Comparison of ENCODE assay signal across 11 cellular contexts in the genomic region with DNA sequence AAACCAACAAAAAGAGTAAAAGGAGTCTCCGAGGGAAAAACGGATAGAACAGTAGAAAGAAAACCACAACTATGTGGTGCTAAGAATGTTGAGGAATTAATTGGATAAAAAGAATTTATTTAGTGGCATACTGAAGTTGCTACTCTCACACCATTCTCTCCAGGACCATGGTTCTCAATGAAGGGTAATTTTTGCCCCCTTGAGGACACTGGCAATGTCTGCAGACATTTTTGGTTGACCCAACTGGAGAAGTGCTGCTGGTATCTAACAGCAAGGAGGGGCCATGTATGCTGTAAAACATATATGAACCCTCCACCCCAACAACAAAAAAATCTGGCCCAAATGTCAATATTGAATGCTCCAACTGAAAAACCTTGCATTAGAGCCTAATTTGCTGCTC.
DNase-seq lines count a peak whose midpoint lies in the region; ATAC-seq and TF ChIP-seq lines count a peak whose summit lies in the region.
"Had no signal": no experiment of that assay in that cellular context is flagged by ENCODE, and none has a peak within 500 bp of the region (broad histone marks: within the 10 kb centered on the region; RNA-seq: fewer than 3 reads in every experiment).

No MANE protein-coding gene starts in this region.

- peaks cover 41% of the 10 kb centered on the region for H3K36me3 Mint-ChIP-seq in MCF 10A (ENCODE audit: insufficient read depth, unreplicated experiment)

- no peaks in the 10 kb centered on the region for H3K27me3 ChIP-seq in breast epithelium

- no peak for ATAC-seq in GM18498 (IDR thresholded peaks at IDR 0.05; ENCODE audit: unreplicated experiment)

- DNase-seq in MCF 10A (ENCODE audit: unreplicated experiment), result peak; percentile 35
- no peak for DNase-seq in breast epithelium (ENCODE audit: low spot score in 2 of 2)
- DNase-seq in NCI-H460 (ENCODE audit: extremely low read depth, low read depth), result peak; percentile 6
- no peak for DNase-seq in epithelial cell of proximal tubule (ENCODE audit: low read depth)
- DNase-seq in superior temporal gyrus (ENCODE audit: extremely low spot score), result peak; percentile 40
- no peak for DNase-seq in HPDE6-E6E7 (ENCODE audit: extremely low spot score)
- DNase-seq in occipital lobe (lab: John Stamatoyannopoulos, UW), result no peak
- DNase-seq: activated CD4-positive, alpha-beta T cell treated with anti-CD3 and anti-CD28 coated beads, Interleukin-2, amount 50 U/mL, for 48 hours; CD8-positive, alpha-beta memory T cell; NCI-H2107 had no signal

- BruUV-seq in MCF 10A (replicated peaks; lab: Mats Ljungman, UMichigan), result no TSS peak

- no peaks in the 10 kb centered on the region for H3K27me3 Mint-ChIP-seq in MCF 10A (ENCODE audit: insufficient read depth, unreplicated experiment)
- H3K27me3 Mint-ChIP-seq: CD8-positive, alpha-beta memory T cell had no signal

- no peaks in the 10 kb centered on the region for H3K4me1 ChIP-seq in breast epithelium

- no peak overlapping the region for H3K4me3 Mint-ChIP-seq in MCF 10A (ENCODE audit: unreplicated experiment)
- H3K4me3 Mint-ChIP-seq: CD8-positive, alpha-beta memory T cell had no signal

- H3K9me3 Mint-ChIP-seq in MCF 10A (ENCODE audit: unreplicated experiment), result no peaks in the 10 kb centered on the region
- H3K9me3 Mint-ChIP-seq: CD8-positive, alpha-beta memory T cell had no signal

- no peak overlapping the region for H3K27ac Mint-ChIP-seq in MCF 10A (ENCODE audit: low read depth, unreplicated experiment)

- TF ChIP-seq POLR2A in breast epithelium (IDR thresholded peaks at IDR 0.05), result no peak

- no peak overlapping the region for H3K27ac ChIP-seq in breast epithelium

- intact Hi-C loops in MCF 10A (cut with micrococcal nuclease) (loop anchor here (10.0 kb wide), 1 partner anchor 120 kb away; a partner anchor contains a TSS), breast epithelium (cut with DNase I; ENCODE audit: low total_unique reads) (no loop called here)

- H3K4me3 ChIP-seq in breast epithelium (no peak overlapping the region), epithelial cell of proximal tubule (ENCODE audit: low read depth, low read length) (no peak overlapping the region)

- CTCF ChIA-PET in MCF 10A (lab: Yijun Ruan, JAX), result interaction anchor here (0.6 kb wide), 1 partner anchor 494 kb away, joined by 3 read pairs; no protein-coding TSS in a partner anchor

- TF ChIP-seq CTCF in MCF 10A (IDR thresholded peaks at IDR 0.05; ENCODE audit: unreplicated experiment) (peak; percentile 17), breast epithelium (IDR thresholded peaks at IDR 0.05) (no peak), epithelial cell of proximal tubule (conservative IDR thresholded peaks at IDR 0.05; ENCODE audit: low read depth, low read length) (peak; percentile 39)

- H3K9me3 ChIP-seq in breast epithelium, result no peaks in the 10 kb centered on the region

- POLR2A ChIA-PET in MCF 10A (lab: Yijun Ruan, JAX), result no interaction called here

- peaks cover 17% of the 10 kb centered on the region for H3K4me1 Mint-ChIP-seq in MCF 10A (ENCODE audit: insufficient read depth, unreplicated experiment)

- no peaks in the 10 kb centered on the region for H3K36me3 ChIP-seq in breast epithelium

Comparison
In these comparisons a context has a peak if more than half of its experiments do, and no peak if none do; other contexts are left out.
1. DNase-seq: peak in MCF 10A (single experiment), NCI-H460 (single experiment) and superior temporal gyrus (single experiment); none in breast epithelium (0 of 2), epithelial cell of proximal tubule (single experiment), HPDE6-E6E7 (single experiment) and occipital lobe (single experiment).
2. CTCF ChIP-seq: peak in MCF 10A (single experiment) and epithelial cell of proximal tubule (single experiment); none in breast epithelium (0 of 3).